1 cellular context compared by ENCODE assay signal in the genomic region with DNA sequence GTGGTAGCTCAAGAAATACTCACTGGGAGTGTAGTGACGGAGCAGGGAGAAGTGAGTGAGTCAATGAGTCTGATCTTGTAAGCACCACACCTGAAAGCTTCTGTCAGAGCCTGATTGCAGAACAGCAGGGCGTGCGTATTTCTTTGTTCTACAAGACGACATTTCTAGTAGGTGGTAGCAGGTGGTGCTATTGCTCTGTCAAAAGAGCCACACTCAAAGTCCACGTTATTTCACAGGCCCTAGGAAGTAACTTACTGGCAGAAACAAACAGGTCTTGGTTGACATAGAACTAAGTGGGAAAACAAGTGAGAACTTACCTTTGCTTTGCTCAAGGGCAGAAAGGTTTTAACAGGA.
TF ChIP-seq lines count a peak whose summit lies in the region.

No MANE protein-coding gene starts in this region.

TF ChIP-seq in HepG2, 621 proteins besides CTCF, POLR2A, EP300 and RAD21 (continued from another document and continues in another):
- TF ChIP-seq, protein P1, sequence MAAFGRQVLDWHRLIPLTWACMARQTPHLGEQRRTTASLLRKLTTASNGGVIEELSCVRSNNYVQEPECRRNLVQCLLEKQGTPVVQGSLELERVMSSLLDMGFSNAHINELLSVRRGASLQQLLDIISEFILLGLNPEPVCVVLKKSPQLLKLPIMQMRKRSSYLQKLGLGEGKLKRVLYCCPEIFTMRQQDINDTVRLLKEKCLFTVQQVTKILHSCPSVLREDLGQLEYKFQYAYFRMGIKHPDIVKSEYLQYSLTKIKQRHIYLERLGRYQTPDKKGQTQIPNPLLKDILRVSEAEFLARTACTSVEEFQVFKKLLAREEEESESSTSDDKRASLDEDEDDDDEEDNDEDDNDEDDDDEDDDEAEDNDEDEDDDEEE (CRISPR knock-in tag; IDR thresholded peaks at IDR 0.05) = no peak
- TF ChIP-seq DR1 (CRISPR knock-in tag; IDR thresholded peaks at IDR 0.05) (no peak), ZKSCAN8 (CRISPR knock-in tag; IDR thresholded peaks at IDR 0.05; ENCODE audit: borderline replicate concordance) (0 out of 2 replicates have a peak, but pooled peaks have one; percentile 37), ATF5 (CRISPR knock-in tag; IDR thresholded peaks at IDR 0.05; ENCODE audit: low read depth) (no peak), ZNF879 (CRISPR knock-in tag; IDR thresholded peaks at IDR 0.05) (no peak), REST (IDR thresholded peaks at IDR 0.05; ENCODE audit: borderline replicate concordance in 1 of 2, low read depth in 1 of 2, low read length in 2 of 2) (no peak), CREM (IDR thresholded peaks at IDR 0.05) (no peak), CREM (CRISPR knock-in tag; IDR thresholded peaks at IDR 0.05) (no peak), AGO1 (IDR thresholded peaks at IDR 0.05; ENCODE audit: low read depth, low read length, poor library complexity, severe bottlenecking) (no peak), MNT (IDR thresholded peaks at IDR 0.05) (no peak), U2AF1 (optimal IDR thresholded peaks at IDR 0.05; ENCODE audit: low read depth, low read length) (no peak), EZH2 (conservative IDR thresholded peaks at IDR 0.05; ENCODE audit: low read depth, low read length) (no peak), PRDM10 (CRISPR knock-in tag; IDR thresholded peaks at IDR 0.05; ENCODE audit: low read depth) (no peak), KLF9 (CRISPR knock-in tag; IDR thresholded peaks at IDR 0.05; ENCODE audit: low read depth) (no peak), ZNF775 (CRISPR knock-in tag; IDR thresholded peaks at IDR 0.05; ENCODE audit: borderline replicate concordance) (no peak), ZNF850 (CRISPR knock-in tag; conservative IDR thresholded peaks at IDR 0.05) (no peak), MED1 (CRISPR knock-in tag; IDR thresholded peaks at IDR 0.05) (peak; percentile 59), ZNF484 (CRISPR knock-in tag; IDR thresholded peaks at IDR 0.05; ENCODE audit: borderline replicate concordance, low read depth) (no peak), FOXK2 (IDR thresholded peaks at IDR 0.05) (no peak), HCFC1 (IDR thresholded peaks at IDR 0.05; ENCODE audit: low read depth, low read length) (no peak), TBX2 (CRISPR knock-in tag; IDR thresholded peaks at IDR 0.05; ENCODE audit: borderline replicate concordance) (0 out of 2 replicates have a peak, but pooled peaks have one; percentile 9), TEAD2 (CRISPR knock-in tag; IDR thresholded peaks at IDR 0.05) (no peak), POLR2G (IDR thresholded peaks at IDR 0.05; ENCODE audit: low read depth, low read length) (no peak), CCDC6 (CRISPR knock-in tag; IDR thresholded peaks at IDR 0.05) (no peak), ZIK1 (CRISPR knock-in tag; IDR thresholded peaks at IDR 0.05; ENCODE audit: borderline replicate concordance, low read depth) (no peak), NR3C1 (CRISPR knock-in tag; IDR thresholded peaks at IDR 0.05) (no peak), KDM6A (CRISPR knock-in tag; IDR thresholded peaks at IDR 0.05; ENCODE audit: low read depth) (no peak), ZNF138 (CRISPR knock-in tag; IDR thresholded peaks at IDR 0.05; ENCODE audit: low read depth) (no peak), STAT6 (CRISPR knock-in tag; IDR thresholded peaks at IDR 0.05; ENCODE audit: borderline replicate concordance) (no peak), THYN1 (CRISPR knock-in tag; IDR thresholded peaks at IDR 0.05; ENCODE audit: borderline replicate concordance, low read depth) (no peak), ISX (CRISPR knock-in tag; conservative IDR thresholded peaks at IDR 0.05) (no peak), ARHGAP35 (CRISPR knock-in tag; IDR thresholded peaks at IDR 0.05; ENCODE audit: borderline replicate concordance) (no peak)
- TF ChIP-seq, protein P2, sequence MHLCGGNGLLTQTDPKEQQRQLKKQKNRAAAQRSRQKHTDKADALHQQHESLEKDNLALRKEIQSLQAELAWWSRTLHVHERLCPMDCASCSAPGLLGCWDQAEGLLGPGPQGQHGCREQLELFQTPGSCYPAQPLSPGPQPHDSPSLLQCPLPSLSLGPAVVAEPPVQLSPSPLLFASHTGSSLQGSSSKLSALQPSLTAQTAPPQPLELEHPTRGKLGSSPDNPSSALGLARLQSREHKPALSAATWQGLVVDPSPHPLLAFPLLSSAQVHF (CRISPR knock-in tag; IDR thresholded peaks at IDR 0.05) = no peak
- TF ChIP-seq, protein P3, sequence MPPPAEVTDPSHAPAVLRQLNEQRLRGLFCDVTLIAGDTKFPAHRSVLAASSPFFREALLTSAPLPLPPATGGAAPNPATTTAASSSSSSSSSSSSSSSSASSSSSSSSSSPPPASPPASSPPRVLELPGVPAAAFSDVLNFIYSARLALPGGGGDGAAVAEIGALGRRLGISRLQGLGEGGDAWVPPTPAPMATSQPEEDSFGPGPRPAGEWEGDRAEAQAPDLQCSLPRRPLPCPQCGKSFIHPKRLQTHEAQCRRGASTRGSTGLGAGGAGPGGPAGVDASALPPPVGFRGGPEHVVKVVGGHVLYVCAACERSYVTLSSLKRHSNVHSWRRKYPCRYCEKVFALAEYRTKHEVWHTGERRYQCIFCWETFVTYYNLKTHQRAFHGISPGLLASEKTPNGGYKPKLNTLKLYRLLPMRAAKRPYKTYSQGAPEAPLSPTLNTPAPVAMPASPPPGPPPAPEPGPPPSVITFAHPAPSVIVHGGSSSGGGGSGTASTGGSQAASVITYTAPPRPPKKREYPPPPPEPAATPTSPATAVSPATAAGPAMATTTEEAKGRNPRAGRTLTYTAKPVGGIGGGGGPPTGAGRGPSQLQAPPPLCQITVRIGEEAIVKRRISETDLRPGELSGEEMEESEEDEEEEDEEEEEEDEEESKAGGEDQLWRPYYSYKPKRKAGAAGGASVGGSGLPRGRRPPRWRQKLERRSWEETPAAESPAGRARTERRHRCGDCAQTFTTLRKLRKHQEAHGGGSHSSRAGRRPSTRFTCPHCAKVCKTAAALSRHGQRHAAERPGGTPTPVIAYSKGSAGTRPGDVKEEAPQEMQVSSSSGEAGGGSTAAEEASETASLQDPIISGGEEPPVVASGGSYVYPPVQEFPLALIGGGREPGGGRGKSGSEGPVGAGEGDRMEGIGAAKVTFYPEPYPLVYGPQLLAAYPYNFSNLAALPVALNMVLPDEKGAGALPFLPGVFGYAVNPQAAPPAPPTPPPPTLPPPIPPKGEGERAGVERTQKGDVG (CRISPR knock-in tag; IDR thresholded peaks at IDR 0.05; ENCODE audit: borderline replicate concordance) = no peak
- TF ChIP-seq, protein P4, sequence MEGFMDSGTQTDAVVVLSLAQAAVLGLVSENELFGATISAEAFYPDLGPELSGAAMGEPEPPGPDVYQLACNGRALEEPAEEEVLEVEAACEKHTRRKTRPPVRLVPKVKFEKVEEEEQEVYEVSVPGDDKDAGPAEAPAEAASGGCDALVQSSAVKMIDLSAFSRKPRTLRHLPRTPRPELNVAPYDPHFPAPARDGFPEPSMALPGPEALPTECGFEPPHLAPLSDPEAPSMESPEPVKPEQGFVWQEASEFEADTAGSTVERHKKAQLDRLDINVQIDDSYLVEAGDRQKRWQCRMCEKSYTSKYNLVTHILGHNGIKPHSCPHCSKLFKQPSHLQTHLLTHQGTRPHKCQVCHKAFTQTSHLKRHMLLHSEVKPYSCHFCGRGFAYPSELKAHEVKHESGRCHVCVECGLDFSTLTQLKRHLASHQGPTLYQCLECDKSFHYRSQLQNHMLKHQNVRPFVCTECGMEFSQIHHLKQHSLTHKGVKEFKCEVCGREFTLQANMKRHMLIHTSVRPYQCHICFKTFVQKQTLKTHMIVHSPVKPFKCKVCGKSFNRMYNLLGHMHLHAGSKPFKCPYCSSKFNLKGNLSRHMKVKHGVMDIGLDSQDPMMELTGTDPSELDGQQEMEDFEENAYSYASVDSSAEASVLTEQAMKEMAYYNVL (CRISPR knock-in tag; IDR thresholded peaks at IDR 0.05; ENCODE audit: borderline replicate concordance) = no peak
- TF ChIP-seq, protein P5, sequence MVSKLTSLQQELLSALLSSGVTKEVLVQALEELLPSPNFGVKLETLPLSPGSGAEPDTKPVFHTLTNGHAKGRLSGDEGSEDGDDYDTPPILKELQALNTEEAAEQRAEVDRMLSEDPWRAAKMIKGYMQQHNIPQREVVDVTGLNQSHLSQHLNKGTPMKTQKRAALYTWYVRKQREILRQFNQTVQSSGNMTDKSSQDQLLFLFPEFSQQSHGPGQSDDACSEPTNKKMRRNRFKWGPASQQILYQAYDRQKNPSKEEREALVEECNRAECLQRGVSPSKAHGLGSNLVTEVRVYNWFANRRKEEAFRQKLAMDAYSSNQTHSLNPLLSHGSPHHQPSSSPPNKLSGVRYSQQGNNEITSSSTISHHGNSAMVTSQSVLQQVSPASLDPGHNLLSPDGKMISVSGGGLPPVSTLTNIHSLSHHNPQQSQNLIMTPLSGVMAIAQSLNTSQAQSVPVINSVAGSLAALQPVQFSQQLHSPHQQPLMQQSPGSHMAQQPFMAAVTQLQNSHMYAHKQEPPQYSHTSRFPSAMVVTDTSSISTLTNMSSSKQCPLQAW (CRISPR knock-in tag; IDR thresholded peaks at IDR 0.05) = no peak
